Comparison of ENCODE assay signal across 10 cellular contexts in genomic region chr11:565921-566509, GRCh38. TPM values are rescaled to one million over a fixed set of nuclear protein-coding genes. Genes with fewer than 3 reads are reported as not detected.
DNase-seq lines count a peak whose midpoint lies in the region; FAIRE-seq and TF ChIP-seq lines count a peak whose summit lies in the region.
"Had no signal": no experiment of that assay in that cellular context is flagged by ENCODE, and none has a peak within 500 bp of the region (broad histone marks: within the 10 kb centered on the region; RNA-seq: fewer than 3 reads in every experiment).

No MANE protein-coding gene starts in this region.

- H3K4me2 ChIP-seq in keratinocyte (ENCODE audit: control insufficient read depth, extremely low read depth, insufficient read depth, low read depth, low read length): no peak overlapping the region

- H3K27me3 ChIP-seq in keratinocyte (ENCODE audit: control insufficient read depth, extremely low read depth, insufficient read depth, low read length): no peaks in the 10 kb centered on the region
- H3K27me3 ChIP-seq: thyroid gland had no signal

- no peak for DNase-seq in GM12864 (ENCODE audit: low read depth)
- peak; percentile 47 for DNase-seq in NCI-H69 (lab: John Stamatoyannopoulos, UW)
- no peak for DNase-seq in keratinocyte (ENCODE audit: low read depth, low spot score)
- DNase-seq in T-helper 2 cell treated with Interferon-gamma antibody and Interleukin-4, amounts not matched to agents 5 μg/mL and 100 μg/mL, for 36 hours (ENCODE audit: low spot score): no peak
- DNase-seq in OCI-M1 (lab: John Stamatoyannopoulos, UW): no peak
- no peak for DNase-seq in NCI-H748 (lab: John Stamatoyannopoulos, UW; ENCODE audit: unreplicated experiment)
- DNase-seq: activated CD8-positive, alpha-beta memory T cell treated with anti-CD3 and anti-CD28 coated beads, Interleukin-2, amount 50 U/mL, for 4 hours; NCI-H1694 treated with DMSO at 0.1 percent for 48 hours; thyroid gland had no signal

- no peak overlapping the region for H2AFZ ChIP-seq in keratinocyte (ENCODE audit: control insufficient read depth, low read length)

- H3K4me3 ChIP-seq in GM12864 (ENCODE audit: low read depth, low read length) (no peak overlapping the region), keratinocyte (ENCODE audit: control insufficient read depth in 2 of 3, extremely low read depth in 1 of 3, insufficient read depth in 2 of 3, low read depth in 1 of 3, low read length in 3 of 3) (no peak overlapping the region)
- H3K4me3 ChIP-seq: thyroid gland had no signal

- H3K9ac ChIP-seq in keratinocyte (ENCODE audit: control insufficient read depth, extremely low read depth, insufficient read depth, low read length): no peak overlapping the region

- no peak for FAIRE-seq in keratinocyte (lab: Jason Lieb, UNC)
- FAIRE-seq: endothelial cell of umbilical vein had no signal

- dilution Hi-C loops in keratinocyte (cut with MboI; ENCODE audit: extremely low pct_ligation_motif_present, low sequenced_read_pairs): no loop called here

- H3K4me3 Mint-ChIP-seq in T-helper 2 cell treated with Interferon-gamma antibody and Interleukin-4, amounts not matched to agents 5 μg/mL and 100 μg/mL, for 36 hours: no peak overlapping the region

- H4K20me1 ChIP-seq in keratinocyte (ENCODE audit: control insufficient read depth, extremely low read depth, insufficient read depth, low read length): no peaks in the 10 kb centered on the region

- no peaks in the 10 kb centered on the region for H3K27me3 Mint-ChIP-seq in T-helper 2 cell treated with Interferon-gamma antibody and Interleukin-4, amounts not matched to agents 5 μg/mL and 100 μg/mL, for 36 hours (ENCODE audit: low read depth)

- TF ChIP-seq CTCF in GM12864 (IDR thresholded peaks at IDR 0.05; ENCODE audit: low read depth, low read length, missing control alignments) (peak; percentile 13), keratinocyte (optimal IDR thresholded peaks at IDR 0.05 in 1 of 3, IDR thresholded peaks at IDR 0.05 in 1 of 3, conservative IDR thresholded peaks at IDR 0.05 in 1 of 3; ENCODE audit: extremely low read depth in 1 of 3, insufficient read depth in 2 of 3, low read length in 3 of 3) (peak in 2 of 3 experiments; percentile 16 to 25)

- H3K27ac Mint-ChIP-seq in T-helper 2 cell treated with Interferon-gamma antibody and Interleukin-4, amounts not matched to agents 5 μg/mL and 100 μg/mL, for 36 hours: no peak overlapping the region

- peaks cover 21% of the 10 kb centered on the region for H3K79me2 ChIP-seq in keratinocyte (ENCODE audit: control insufficient read depth, insufficient read depth, low read length)

- no peaks in the 10 kb centered on the region for H3K9me3 Mint-ChIP-seq in T-helper 2 cell treated with Interferon-gamma antibody and Interleukin-4, amounts not matched to agents 5 μg/mL and 100 μg/mL, for 36 hours

- peaks cover 4 to 18% of the 10 kb centered on the region in 2 experiments for H3K36me3 ChIP-seq in keratinocyte (ENCODE audit: control insufficient read depth in 2 of 2, extremely low read depth in 1 of 2, insufficient read depth in 2 of 2, low read length in 2 of 2)
- H3K36me3 ChIP-seq: thyroid gland had no signal

- H3K9me3 ChIP-seq in keratinocyte (ENCODE audit: control insufficient read depth, low read depth, low read length): no peaks in the 10 kb centered on the region
- H3K9me3 ChIP-seq: thyroid gland had no signal

- H3K27ac ChIP-seq in keratinocyte (ENCODE audit: control insufficient read depth, insufficient read depth, low read length): no peak overlapping the region
- H3K27ac ChIP-seq: thyroid gland had no signal

- peaks cover 20% of the 10 kb centered on the region for H3K4me1 ChIP-seq in keratinocyte (ENCODE audit: control insufficient read depth, extremely low read depth, insufficient read depth, low read length)

- peaks cover 9% of the 10 kb centered on the region for H3K4me1 Mint-ChIP-seq in T-helper 2 cell treated with Interferon-gamma antibody and Interleukin-4, amounts not matched to agents 5 μg/mL and 100 μg/mL, for 36 hours (ENCODE audit: low read depth)

- peaks cover 17% of the 10 kb centered on the region for H3K36me3 Mint-ChIP-seq in T-helper 2 cell treated with Interferon-gamma antibody and Interleukin-4, amounts not matched to agents 5 μg/mL and 100 μg/mL, for 36 hours (ENCODE audit: low read depth)

- H3K9me1 ChIP-seq in keratinocyte (ENCODE audit: control insufficient read depth, extremely low read depth, insufficient read depth, low read length): no peaks in the 10 kb centered on the region

RNA-seq across cellular contexts. Expression of gene RASSF7, which starts 5.2 kb away (rescaled TPM):
- polyA plus RNA-seq in keratinocyte: 23.1 to 63.6 TPM (median 24.3 TPM) in 3 replicates
- polyA plus RNA-seq in keratinocyte (2011; ENCODE audit: low read depth): 11.0 TPM
- polyA plus RNA-seq in keratinocyte (2011; cell fraction: cytosol; rRNA removed): 11.0 and 33.6 TPM in 2 replicates
- polyA plus RNA-seq in keratinocyte (2011; cell fraction: nucleus; rRNA removed): 91.2 and 106 TPM in 2 replicates
- polyA plus RNA-seq in keratinocyte (2012; ENCODE audit: low replicate concordance): 23.0 and 32.2 TPM in 2 replicates
- polyA minus RNA-seq in keratinocyte: 10.4 to 19.1 TPM (median 15.0 TPM) in 3 replicates
- 56.2 TPM for polyA minus RNA-seq in keratinocyte (2011; cell fraction: cytosol; rRNA and poly(A)+ RNA removed)
- 30.8 and 35.3 TPM in 2 replicates for polyA minus RNA-seq in keratinocyte (2011; cell fraction: nucleus; rRNA and poly(A)+ RNA removed)

RNA-seq across cellular contexts. Expression of gene LMNTD2, which starts 5.5 kb away (rescaled TPM):
- polyA plus RNA-seq in keratinocyte: 0.94 to 1.5 TPM (median 1.2 TPM) in 3 replicates
- 1.7 TPM for polyA plus RNA-seq in keratinocyte (2011; ENCODE audit: low read depth)
- 0.13 and 0.73 TPM in 2 replicates for polyA plus RNA-seq in keratinocyte (2011; cell fraction: cytosol; rRNA removed)
- polyA plus RNA-seq in keratinocyte (2011; cell fraction: nucleus; rRNA removed): 4.6 and 7.2 TPM in 2 replicates
- 0.81 and 1.4 TPM in 2 replicates for polyA plus RNA-seq in keratinocyte (2012; ENCODE audit: low replicate concordance)
- 0.13 to 0.58 TPM (median 0.49 TPM) in 3 replicates for polyA minus RNA-seq in keratinocyte
- 1.2 TPM for polyA minus RNA-seq in keratinocyte (2011; cell fraction: cytosol; rRNA and poly(A)+ RNA removed)
- 0.31 and 1.2 TPM in 2 replicates for polyA minus RNA-seq in keratinocyte (2011; cell fraction: nucleus; rRNA and poly(A)+ RNA removed)

RNA-seq across cellular contexts. Expression of gene PHRF1, which starts 10.3 kb away (rescaled TPM):
- 10.7 to 15.2 TPM (median 13.7 TPM) in 3 replicates for polyA plus RNA-seq in keratinocyte
- polyA plus RNA-seq in keratinocyte (2011; ENCODE audit: low read depth): 8.8 TPM
- 5.8 and 13.6 TPM in 2 replicates for polyA plus RNA-seq in keratinocyte (2011; cell fraction: cytosol; rRNA removed)
- polyA plus RNA-seq in keratinocyte (2011; cell fraction: nucleus; rRNA removed): 27.9 and 36.6 TPM in 2 replicates
- 10.3 and 23.2 TPM in 2 replicates for polyA plus RNA-seq in keratinocyte (2012; ENCODE audit: low replicate concordance)
- 10.0 to 29.1 TPM (median 12.6 TPM) in 3 replicates for polyA minus RNA-seq in keratinocyte
- 18.0 TPM for polyA minus RNA-seq in keratinocyte (2011; cell fraction: cytosol; rRNA and poly(A)+ RNA removed)
- 32.3 and 38.0 TPM in 2 replicates for polyA minus RNA-seq in keratinocyte (2011; cell fraction: nucleus; rRNA and poly(A)+ RNA removed)

RNA-seq across cellular contexts. Expression of gene LRRC56, which starts 28.7 kb away (rescaled TPM):
- polyA plus RNA-seq in keratinocyte: 0.14 to 0.44 TPM (median 0.28 TPM) in 3 replicates
- not detected for polyA plus RNA-seq in keratinocyte (2011; ENCODE audit: low read depth)
- polyA plus RNA-seq in keratinocyte (2011; cell fraction: cytosol; rRNA removed): 0.09 and 0.18 TPM in 2 replicates
- 0.53 and 1.1 TPM in 2 replicates for polyA plus RNA-seq in keratinocyte (2011; cell fraction: nucleus; rRNA removed)
- polyA plus RNA-seq in keratinocyte (2012; ENCODE audit: low replicate concordance): 0.39 and 0.45 TPM in 2 replicates
- 0.26 to 0.38 TPM (median 0.30 TPM) in 3 replicates for polyA minus RNA-seq in keratinocyte
- not detected for polyA minus RNA-seq in keratinocyte (2011; cell fraction: cytosol; rRNA and poly(A)+ RNA removed)
- 0.23 and 0.63 TPM in 2 replicates for polyA minus RNA-seq in keratinocyte (2011; cell fraction: nucleus; rRNA and poly(A)+ RNA removed)

RNA-seq across cellular contexts. Expression of gene HRAS, which starts 30.6 kb away (rescaled TPM):
- 112 to 164 TPM (median 122 TPM) in 3 replicates for polyA plus RNA-seq in keratinocyte
- polyA plus RNA-seq in keratinocyte (2011; ENCODE audit: low read depth): 109 TPM
- 105 and 178 TPM in 2 replicates for polyA plus RNA-seq in keratinocyte (2011; cell fraction: cytosol; rRNA removed)
- 175 and 179 TPM in 2 replicates for polyA plus RNA-seq in keratinocyte (2011; cell fraction: nucleus; rRNA removed)
- 115 and 238 TPM in 2 replicates for polyA plus RNA-seq in keratinocyte (2012; ENCODE audit: low replicate concordance)
- polyA minus RNA-seq in keratinocyte: 143 to 287 TPM (median 170 TPM) in 3 replicates
- 122 TPM for polyA minus RNA-seq in keratinocyte (2011; cell fraction: cytosol; rRNA and poly(A)+ RNA removed)
- 24.8 and 25.6 TPM in 2 replicates for polyA minus RNA-seq in keratinocyte (2011; cell fraction: nucleus; rRNA and poly(A)+ RNA removed)
